18 cellular contexts compared by ENCODE assay signal in the genomic region with DNA sequence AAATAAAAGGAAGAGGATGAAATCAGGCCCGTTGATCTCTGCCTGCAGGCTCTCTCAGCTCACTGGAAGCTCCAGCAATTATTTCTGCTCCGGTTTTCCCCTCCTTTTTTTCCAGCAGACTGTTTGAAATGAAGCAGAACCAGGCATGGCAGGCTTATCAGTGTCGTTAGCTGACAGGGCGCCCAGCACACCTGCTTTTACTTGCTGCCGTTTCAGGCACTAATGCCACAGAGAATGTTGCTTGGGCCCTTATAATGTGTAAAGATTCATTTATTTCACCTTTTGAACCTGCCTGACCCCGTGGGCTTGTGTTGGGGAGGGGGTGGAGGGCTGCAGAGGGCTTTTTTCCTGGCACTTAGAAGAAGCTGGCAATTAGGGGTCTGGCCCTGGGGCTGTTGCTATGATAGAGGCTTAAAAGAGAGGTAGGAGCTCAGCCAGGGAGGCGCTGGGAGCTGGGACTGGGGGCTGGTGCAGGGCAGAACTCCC.
DNase-seq lines count a peak whose midpoint lies in the region; ATAC-seq, FAIRE-seq and TF ChIP-seq lines count a peak whose summit lies in the region.
"Had no signal": no experiment of that assay in that cellular context is flagged by ENCODE, and none has a peak within 500 bp of the region (broad histone marks: within the 10 kb centered on the region; RNA-seq: fewer than 3 reads in every experiment).

No MANE protein-coding gene starts in this region.

- H3K9ac ChIP-seq in SK-N-SH, result no peak overlapping the region
- H3K9ac ChIP-seq in neural cell (ENCODE audit: low read length), result no peak overlapping the region
- no peak overlapping the region for H3K9ac ChIP-seq in kidney (ENCODE audit: low read length in 2 of 2)

- POLR2A ChIA-PET in SK-N-SH (lab: Yijun Ruan, JAX), result interaction anchor here (0.6 to 1.1 kb wide), 5 partner anchors 14 to 752 kb away, joined by 3 to 5 read pairs (median 3); a partner anchor contains a TSS

- H3K4me1 ChIP-seq in GM23338 (ENCODE audit: insufficient read depth), result peaks cover 25% of the 10 kb centered on the region
- peaks cover 0 to 44% of the 10 kb centered on the region in 2 experiments; a peak in 2 of 4 replicates for H3K4me1 ChIP-seq in SK-N-SH (ENCODE audit: control insufficient read depth in 1 of 2, insufficient read depth in 2 of 2, low read depth in 1 of 2, low read length in 1 of 2)
- no peaks in the 10 kb centered on the region for H3K4me1 ChIP-seq in kidney (ENCODE audit: control insufficient read depth in 1 of 2, insufficient read depth in 1 of 2, low read depth in 1 of 2, low read length in 2 of 2)

- H3K9me3 Mint-ChIP-seq in GM23338 (no peaks in the 10 kb centered on the region; the same call in 2 of the 3 replicates), glutamatergic neuron (ENCODE audit: unreplicated experiment) (no peaks in the 10 kb centered on the region)
- H3K9me3 Mint-ChIP-seq: natural killer cell treated with Interleukin-12 subunit alpha and Interleukin-12 subunit beta and Interleukin-15 and Interleukin-18, amount 100 ng/mL, for 72 hours had no signal

- no peaks in the 10 kb centered on the region for H3F3A ChIP-seq in GM23338 (replicated peaks; ENCODE audit: low read depth)
- H3F3A ChIP-seq in SK-N-SH (replicated peaks; ENCODE audit: insufficient read depth), result no peaks in the 10 kb centered on the region
- H3F3A ChIP-seq in neural cell (ENCODE audit: insufficient read depth, low read length, poor library complexity, severe bottlenecking), result no peaks in the 10 kb centered on the region

- H3K79me2 ChIP-seq in GM23338 (replicated peaks; ENCODE audit: insufficient read depth) (no peaks in the 10 kb centered on the region), SK-N-SH (ENCODE audit: insufficient read depth) (no peaks in the 10 kb centered on the region), neural cell (replicated peaks; ENCODE audit: insufficient read depth, low read length) (no peaks in the 10 kb centered on the region)

- H3K36me3 Mint-ChIP-seq in GM23338 (ENCODE audit: low read depth) (no peaks in the 10 kb centered on the region), glutamatergic neuron (ENCODE audit: unreplicated experiment) (no peaks in the 10 kb centered on the region)
- H3K36me3 Mint-ChIP-seq: natural killer cell treated with Interleukin-12 subunit alpha and Interleukin-12 subunit beta and Interleukin-15 and Interleukin-18, amount 100 ng/mL, for 72 hours had no signal

- H3K27ac ChIP-seq in GM23338 (ENCODE audit: low read depth) (no peak overlapping the region), SK-N-SH (ENCODE audit: low read depth in 2 of 2, low read length in 1 of 2) (peak overlapping the region in 1 of 2 experiments; percentile 98; a peak in 2 of 4 replicates), neural cell (ENCODE audit: low read length) (no peak overlapping the region), kidney (ENCODE audit: low read depth in 2 of 2, low read length in 2 of 2) (no peak overlapping the region)
- H3K27ac ChIP-seq: epithelial cell of prostate, RWPE1 had no signal

- H3K27me3 ChIP-seq in GM23338 (ENCODE audit: insufficient read depth) (no peaks in the 10 kb centered on the region), SK-N-SH (ENCODE audit: insufficient read depth) (no peaks in the 10 kb centered on the region), neural cell (ENCODE audit: insufficient read depth, low read depth, low read length) (no peaks in the 10 kb centered on the region)

- TF ChIP-seq CTCF in GM23338 (conservative IDR thresholded peaks at IDR 0.05; ENCODE audit: low read depth in 2 of 2) (no peak), SK-N-SH (IDR thresholded peaks at IDR 0.05) (no peak), neural cell (IDR thresholded peaks at IDR 0.05; ENCODE audit: poor library complexity, severe bottlenecking) (no peak), kidney (IDR thresholded peaks at IDR 0.05; ENCODE audit: borderline replicate concordance, extremely low read depth, insufficient read depth) (no peak), glutamatergic neuron (IDR thresholded peaks at IDR 0.05; ENCODE audit: partially characterized antibody, unreplicated experiment) (no peak)

- H3K9me3 ChIP-seq in SK-N-SH (no peaks in the 10 kb centered on the region), neural cell (ENCODE audit: low read length) (no peaks in the 10 kb centered on the region), kidney (ENCODE audit: control insufficient read depth in 1 of 2, low read length in 2 of 2) (no peaks in the 10 kb centered on the region)

- H3K27me3 Mint-ChIP-seq in GM23338 (ENCODE audit: insufficient read depth, low read depth, poor library complexity) (peaks cover 12% of the 10 kb centered on the region), glutamatergic neuron (ENCODE audit: unreplicated experiment) (no peaks in the 10 kb centered on the region)

- H3K27ac Mint-ChIP-seq in GM23338 (no peak overlapping the region), glutamatergic neuron (ENCODE audit: unreplicated experiment) (no peak overlapping the region)
- H3K27ac Mint-ChIP-seq: natural killer cell treated with Interleukin-12 subunit alpha and Interleukin-12 subunit beta and Interleukin-15 and Interleukin-18, amount 100 ng/mL, for 72 hours had no signal

- H3K4me2 ChIP-seq in GM23338 (no peak overlapping the region), SK-N-SH (no peak overlapping the region), neural cell (ENCODE audit: low read length) (peak overlapping the region; percentile 5)

- TF ChIP-seq EP300 in SK-N-SH (IDR thresholded peaks at IDR 0.05; ENCODE audit: borderline replicate concordance in 1 of 2, low read depth in 1 of 2, low read length in 1 of 2) (peak in 1 of 2 experiments; percentile 98; a peak in 2 of 4 replicates), neural cell (conservative IDR thresholded peaks at IDR 0.05; ENCODE audit: poor library complexity, severe bottlenecking) (no peak)

- H3K9me2 ChIP-seq in GM23338 (ENCODE audit: insufficient read depth) (no peaks in the 10 kb centered on the region), SK-N-SH (no peaks in the 10 kb centered on the region), neural cell (ENCODE audit: insufficient read depth, low read length) (no peaks in the 10 kb centered on the region)

- no peaks in the 10 kb centered on the region for H4K20me1 ChIP-seq in GM23338 (replicated peaks; ENCODE audit: insufficient read depth)
- no peaks in the 10 kb centered on the region for H4K20me1 ChIP-seq in SK-N-SH (ENCODE audit: insufficient read depth)
- H4K20me1 ChIP-seq in neural cell (ENCODE audit: insufficient read depth), result no peaks in the 10 kb centered on the region

- H3K4me3 Mint-ChIP-seq in GM23338 (no peak overlapping the region), glutamatergic neuron (ENCODE audit: unreplicated experiment) (no peak overlapping the region)
- H3K4me3 Mint-ChIP-seq: natural killer cell treated with Interleukin-12 subunit alpha and Interleukin-12 subunit beta and Interleukin-15 and Interleukin-18, amount 100 ng/mL, for 72 hours had no signal

- FAIRE-seq in kidney (lab: Jason Lieb, UNC), result no peak
- FAIRE-seq: K562 had no signal

- TF ChIP-seq RAD21 in SK-N-SH (IDR thresholded peaks at IDR 0.05; ENCODE audit: low read length) (0 out of 2 replicates have a peak, but pooled peaks have one; percentile 19), neural cell (conservative IDR thresholded peaks at IDR 0.05) (peak; percentile 30)

- ATAC-seq in GM23338, result 0 out of 3 replicates have a peak, but pooled peaks have one; percentile 14
- no peak for ATAC-seq in activated CD4-positive, CD25-positive, alpha-beta regulatory T cell treated with anti-CD3 and anti-CD28 coated beads, Interleukin-2, amount 50 U/mL, for 24 hours
- ATAC-seq: K562; natural killer cell treated with Interleukin-12 subunit alpha and Interleukin-12 subunit beta and Interleukin-15 and Interleukin-18, amount 100 ng/mL, for 72 hours had no signal

- H3K4me3 ChIP-seq in GM23338, result no peak overlapping the region
- no peak overlapping the region; a peak in 1 of 4 replicates for H3K4me3 ChIP-seq in SK-N-SH (ENCODE audit: low read depth in 2 of 2, low read length in 1 of 2)
- peak overlapping the region; percentile 43 for H3K4me3 ChIP-seq in neural cell (ENCODE audit: low read length)
- no peak overlapping the region for H3K4me3 ChIP-seq in kidney (ENCODE audit: low read length in 2 of 2)
- H3K4me3 ChIP-seq: K562, skin epidermis had no signal

- DNase-seq in GM23338 (ENCODE audit: low spot score) (no peak), NCI-H1694 (lab: John Stamatoyannopoulos, UW) (peak; percentile 40), SK-N-SH (peak; percentile 82), kidney (no peak), NCI-H82 treated with DMSO at 0.1 percent for 48 hours (lab: John Stamatoyannopoulos, UW; ENCODE audit: unreplicated experiment) (no peak), glutamatergic neuron (no peak)
- DNase-seq: activated CD4-positive, alpha-beta T cell treated with anti-CD3 and anti-CD28 coated beads for 48 hours; C1 segment of cervical spinal cord; GDM1; NCI-H446 treated with DMSO at 0.1 percent for 48 hours; T-helper 9 cell had no signal

- H2AFZ ChIP-seq in GM23338 (0 out of 2 replicates have a peak overlapping the region, but pooled peaks have one; percentile 66), SK-N-SH (ENCODE audit: low read depth) (no peak overlapping the region), neural cell (ENCODE audit: low read depth, low read length) (no peak overlapping the region)

- 24% methylated on average over 7 of the region's 7 CpGs for WGBS in SK-N-SH (ENCODE audit: low lambda C conversion rate)

- H3K4me1 Mint-ChIP-seq in GM23338 (peaks cover 39% of the 10 kb centered on the region), glutamatergic neuron (ENCODE audit: low read depth, unreplicated experiment) (peaks cover 15% of the 10 kb centered on the region)

- CTCF ChIA-PET in SK-N-SH (lab: Yijun Ruan, JAX), result interaction anchor here (0.5 to 2.0 kb wide), 7 partner anchors 18 to 1020 kb away, joined by 3 to 8 read pairs (median 3); no protein-coding TSS in a partner anchor

- intact Hi-C loops in kidney (cut with DNase I), result no loop called here

- no peaks in the 10 kb centered on the region for H3K36me3 ChIP-seq in GM23338 (ENCODE audit: insufficient read depth)
- no peaks in the 10 kb centered on the region for H3K36me3 ChIP-seq in SK-N-SH (replicated peaks in 1 of 2; ENCODE audit: control insufficient read depth in 1 of 2, insufficient read depth in 2 of 2, low read length in 1 of 2)
- H3K36me3 ChIP-seq in neural cell (ENCODE audit: insufficient read depth, low read length), result no peaks in the 10 kb centered on the region
- H3K36me3 ChIP-seq in kidney (ENCODE audit: control insufficient read depth in 1 of 2, insufficient read depth in 2 of 2, low read length in 2 of 2), result no peaks in the 10 kb centered on the region

TF ChIP-seq in GM23338, 12 proteins besides CTCF, POLR2A, EP300 and RAD21 (continues in another document):
- TF ChIP-seq NANOG (IDR thresholded peaks at IDR 0.05; ENCODE audit: borderline replicate concordance) (no peak), CREB1 (CRISPR knock-in tag; IDR thresholded peaks at IDR 0.05; ENCODE audit: low read depth) (no peak)

TF ChIP-seq in SK-N-SH, 30 proteins besides CTCF, POLR2A, EP300 and RAD21 (continues in another document):
- TF ChIP-seq GABPA (IDR thresholded peaks at IDR 0.05; ENCODE audit: low read depth) (no peak), FOSL2 (IDR thresholded peaks at IDR 0.05; ENCODE audit: borderline replicate concordance, low read depth) (no peak)

TF ChIP-seq in neural cell, 6 proteins besides CTCF, POLR2A, EP300 and RAD21 (continues in another document):
- TF ChIP-seq SMC3 (conservative IDR thresholded peaks at IDR 0.05; ENCODE audit: poor library complexity), result peak; percentile 15

Comparison
In these comparisons a context has a peak if more than half of its experiments do, and no peak if none do; other contexts are left out.
1. DNase-seq: peak in NCI-H1694 (single experiment) and SK-N-SH (single experiment); none in GM23338 (single experiment), kidney (single experiment), NCI-H82 treated with DMSO at 0.1 percent for 48 hours (single experiment) and glutamatergic neuron (single experiment).